8 cellular contexts compared by ENCODE assay signal in the genomic region with DNA sequence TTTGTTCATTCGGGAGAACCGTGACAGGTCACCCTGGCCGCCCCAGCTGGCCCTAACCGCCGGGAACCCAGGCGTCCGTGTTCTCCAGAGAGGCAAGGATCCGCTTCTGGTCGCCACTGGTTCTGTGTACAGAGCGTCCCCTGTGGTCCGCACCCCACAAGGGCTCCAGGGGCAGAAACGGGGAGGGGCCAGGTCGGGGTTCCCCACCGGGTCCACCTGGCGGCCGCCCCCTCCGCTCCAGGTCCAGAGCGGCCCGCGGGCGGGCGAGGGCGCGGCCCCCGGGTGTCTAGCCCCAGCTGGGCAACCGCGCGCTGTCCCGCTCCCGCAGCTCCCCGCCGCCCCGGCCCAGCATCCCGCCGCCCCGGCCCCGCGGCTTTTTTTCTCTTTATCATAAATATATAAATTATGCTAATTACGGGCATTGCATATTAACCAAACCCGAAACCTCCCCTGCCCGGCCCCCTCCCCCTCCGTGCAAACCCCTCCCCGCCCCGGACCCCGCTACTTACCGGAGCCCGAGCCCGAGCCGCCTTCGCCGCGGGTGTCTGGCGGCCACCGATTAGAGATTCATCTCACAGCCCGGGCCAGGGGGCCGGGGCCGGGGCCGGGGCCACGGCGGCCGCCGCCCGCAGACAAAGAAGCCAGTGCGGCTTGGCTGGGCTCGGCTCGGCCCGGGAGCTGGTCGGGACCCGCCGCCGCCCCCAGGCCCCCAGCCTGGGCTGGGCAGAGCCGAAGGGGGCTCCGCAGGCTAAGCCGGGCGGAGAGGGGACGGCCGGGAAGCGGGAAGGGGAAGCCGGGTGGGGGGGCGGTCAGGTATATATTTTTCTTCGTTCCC. TPM values are rescaled to one million over a fixed set of nuclear protein-coding genes. Genes with fewer than 3 reads are reported as not detected.
DNase-seq lines count a peak whose midpoint lies in the region; ATAC-seq and TF ChIP-seq lines count a peak whose summit lies in the region.

No MANE protein-coding gene starts in this region.

- H3K23ac ChIP-seq in H9 (ENCODE audit: insufficient read length, low read depth, low read length) = no peak overlapping the region

- no peak overlapping the region; the same call in 1 of the 2 replicates for H3K4ac ChIP-seq in H9 (ENCODE audit: low read depth, low read length)

- peak overlapping the region; percentile 62 for H3K18ac ChIP-seq in H9 (ENCODE audit: insufficient read length, low read depth, low read length)

- H3K27ac ChIP-seq in H9 (ENCODE audit: insufficient read length, low read depth, low read length) (no peak overlapping the region), muscle layer of colon (ENCODE audit: low read depth, low read length) (peak overlapping the region; percentile 90), stomach smooth muscle (ENCODE audit: low read length) (peak overlapping the region; percentile 90)

- DNase-seq in G401 (ENCODE audit: low spot score) (peak; percentile 56), H9 (peak; percentile 73), NCI-H2196 (lab: John Stamatoyannopoulos, UW; ENCODE audit: unreplicated experiment) (peak; percentile 41), epithelial cell of proximal tubule (ENCODE audit: low read depth) (no peak)
- DNase-seq in activated T-cell treated with anti-CD3 and anti-CD28 coated beads, Interleukin-2, amount 50 U/mL, for 1 hour = peak; percentile 73

- H3K9ac ChIP-seq in H9 (ENCODE audit: extremely low read depth, insufficient read length, low read length) (peak overlapping the region; percentile 23), muscle layer of colon (ENCODE audit: low read length) (peak overlapping the region; percentile 59), stomach smooth muscle (ENCODE audit: low read length in 2 of 2) (peak overlapping the region; percentile 75 to 98)

- H3K79me1 ChIP-seq in H9 (ENCODE audit: insufficient read depth, low read depth, low read length, poor library complexity, severe bottlenecking) = no peaks in the 10 kb centered on the region

- peak overlapping the region; percentile 84 for H2BK120ac ChIP-seq in H9 (ENCODE audit: low read depth, low read length, poor library complexity, severe bottlenecking)

- H3T11ph ChIP-seq in H9 (ENCODE audit: low read length) = no peak overlapping the region

- H2BK15ac ChIP-seq in H9 (ENCODE audit: low read depth, low read length) = no peak overlapping the region

- peaks cover 18% of the 10 kb centered on the region in 2 experiments for H3K4me1 Mint-ChIP-seq in H9

- H2BK20ac ChIP-seq in H9 (ENCODE audit: low read depth, low read length, poor library complexity, severe bottlenecking) = peak overlapping the region; percentile 97

- H2BK5ac ChIP-seq in H9 (ENCODE audit: insufficient read length, low read length) = no peak overlapping the region

- H3K4me2 ChIP-seq in H9 (ENCODE audit: insufficient read depth, insufficient read length, low read length) = peak overlapping the region; percentile 81

- peak overlapping the region; percentile 93 for H3K14ac ChIP-seq in H9 (ENCODE audit: insufficient read depth, low read length)

- H4K20me1 ChIP-seq in H9 (ENCODE audit: control insufficient read depth, insufficient read depth, insufficient read length) = no peaks in the 10 kb centered on the region

- H3K56ac ChIP-seq in H9 (ENCODE audit: insufficient read length, low read depth, low read length) = no peak overlapping the region

- H3K4me3 ChIP-seq in epithelial cell of proximal tubule (ENCODE audit: low read depth, low read length) (peak overlapping the region; percentile 65), muscle layer of colon (ENCODE audit: low read depth in 1 of 2, low read length in 2 of 2) (peak overlapping the region; percentile 79 to 99), stomach smooth muscle (ENCODE audit: low read length in 2 of 2) (peak overlapping the region; percentile 91 to 97)

- WGBS in H9 (ENCODE audit: extremely low coverage, insufficient read length, low lambda C conversion rate) = no CpG with 5 or more reads among the region's 81 CpGs

- no peak for ATAC-seq in GM21526 (IDR thresholded peaks at IDR 0.05; ENCODE audit: low FRiP score, unreplicated experiment)

- H2AK5ac ChIP-seq in H9 (ENCODE audit: insufficient read length, low read length) = no peak overlapping the region

- peak overlapping the region; percentile 73 to 78 for H3K4me3 Mint-ChIP-seq in H9

- H3K23me2 ChIP-seq in H9 (ENCODE audit: insufficient read length, low read depth, low read length, poor library complexity, severe bottlenecking) = peaks cover 15% of the 10 kb centered on the region

- H3K36me3 ChIP-seq in muscle layer of colon (ENCODE audit: insufficient read depth, low read length) (no peaks in the 10 kb centered on the region), stomach smooth muscle (ENCODE audit: control insufficient read depth in 2 of 2, insufficient read depth in 2 of 2, low read length in 2 of 2) (no peaks in the 10 kb centered on the region)

- H3K36me3 Mint-ChIP-seq in H9 (ENCODE audit: insufficient read depth in 1 of 3, low read depth in 3 of 3) = peaks cover 0 to 10% (median 5%) of the 10 kb centered on the region in 3 experiments; a peak in 4 of 7 replicates

- no peak overlapping the region for H2AFZ ChIP-seq in H9 (ENCODE audit: low read length)

- no peak overlapping the region for H2BK12ac ChIP-seq in H9 (ENCODE audit: insufficient read length, low read depth, low read length)

- peak; percentile 47; the same call in 2 of the 3 replicates for TF ChIP-seq CTCF in H9 (conservative IDR thresholded peaks at IDR 0.05)
- TF ChIP-seq CTCF in epithelial cell of proximal tubule (conservative IDR thresholded peaks at IDR 0.05; ENCODE audit: low read depth, low read length) = no peak

- H3K79me2 ChIP-seq in H9 (ENCODE audit: insufficient read depth, low read length) = no peaks in the 10 kb centered on the region

- H3K27me3 ChIP-seq in H9 (ENCODE audit: insufficient read depth, low read length) (no peaks in the 10 kb centered on the region), muscle layer of colon (ENCODE audit: control insufficient read depth in 1 of 2, insufficient read depth in 2 of 2, low read length in 2 of 2) (no peaks in the 10 kb centered on the region), stomach smooth muscle (ENCODE audit: control insufficient read depth in 1 of 2, insufficient read depth in 2 of 2, low read length in 2 of 2) (no peaks in the 10 kb centered on the region)

- H3K9me3 ChIP-seq in H9 (ENCODE audit: control insufficient read depth, low read depth, low read length) (no peaks in the 10 kb centered on the region), muscle layer of colon (ENCODE audit: low read length) (no peaks in the 10 kb centered on the region), stomach smooth muscle (ENCODE audit: control insufficient read depth in 2 of 2, low read length in 2 of 2) (no peaks in the 10 kb centered on the region)

- no peaks in the 10 kb centered on the region for H3K27me3 Mint-ChIP-seq in H9 (ENCODE audit: low read depth)

- H3K9me3 Mint-ChIP-seq in H9 = no peaks in the 10 kb centered on the region

- in situ Hi-C loops in G401 (cut with HindIII; ENCODE audit: low sequenced_read_pairs) = no loop called here

- no peak overlapping the region for H4K8ac ChIP-seq in H9 (replicated peaks; ENCODE audit: insufficient read length, low read depth, low read length)

- H3K4me1 ChIP-seq in H9 (ENCODE audit: insufficient read depth, low read length) (no peaks in the 10 kb centered on the region; the same call in 1 of the 2 replicates), muscle layer of colon (ENCODE audit: insufficient read depth, low read length) (peaks cover 17% of the 10 kb centered on the region), stomach smooth muscle (ENCODE audit: control insufficient read depth, insufficient read depth, low read length) (peaks cover 15% of the 10 kb centered on the region)

- H3K27ac Mint-ChIP-seq in H9 = no peak overlapping the region; a peak in 1 of 7 replicates

- no peak overlapping the region for H4K91ac ChIP-seq in H9 (ENCODE audit: insufficient read length, low read depth, low read length)

- no peak overlapping the region for H4K5ac ChIP-seq in H9 (ENCODE audit: insufficient read length, low read depth, low read length)

RNA-seq across cellular contexts. Expression of gene POU6F1, which starts 0.5 kb away (rescaled TPM):
- 0.98 and 4.1 TPM in 2 replicates for total RNA-seq in G401 (2014; rRNA removed; shearing (Covaris generic))
- 12.0 and 13.3 TPM in 2 replicates for total RNA-seq in H9 (2021)
- total RNA-seq in epithelial cell of proximal tubule = 4.6 and 9.2 TPM in 2 replicates

RNA-seq across cellular contexts. Expression of gene DAZAP2, which starts 21.3 kb away (rescaled TPM):
- 88.8 and 94.2 TPM in 2 replicates for total RNA-seq in G401 (2014; rRNA removed; shearing (Covaris generic))
- 23.6 and 25.8 TPM in 2 replicates for total RNA-seq in H9 (2021)
- total RNA-seq in epithelial cell of proximal tubule = 196 and 198 TPM in 2 replicates

RNA-seq across cellular contexts. Expression of gene TFCP2, which starts 44.4 kb away (rescaled TPM):
- 30.9 and 46.8 TPM in 2 replicates for total RNA-seq in G401 (2014; rRNA removed; shearing (Covaris generic))
- total RNA-seq in H9 (2021) = 25.2 and 27.1 TPM in 2 replicates
- total RNA-seq in epithelial cell of proximal tubule = 9.2 and 12.5 TPM in 2 replicates

RNA-seq across cellular contexts. Expression of gene SMAGP, which starts 52.9 kb away (rescaled TPM):
- total RNA-seq in G401 (2014; rRNA removed; shearing (Covaris generic)) = 2.7 and 7.5 TPM in 2 replicates
- 11.3 and 12.4 TPM in 2 replicates for total RNA-seq in H9 (2021)
- total RNA-seq in epithelial cell of proximal tubule = 29.3 and 42.2 TPM in 2 replicates

Comparison
In these comparisons a context has a peak if more than half of its experiments do, and no peak if none do; other contexts are left out.
1. H3K9ac ChIP-seq: peak in every context shown above with its lines; median percentile 86 in stomach smooth muscle; 59 in muscle layer of colon; 23 in H9.